36 cellular contexts compared by ENCODE assay signal in the genomic region with DNA sequence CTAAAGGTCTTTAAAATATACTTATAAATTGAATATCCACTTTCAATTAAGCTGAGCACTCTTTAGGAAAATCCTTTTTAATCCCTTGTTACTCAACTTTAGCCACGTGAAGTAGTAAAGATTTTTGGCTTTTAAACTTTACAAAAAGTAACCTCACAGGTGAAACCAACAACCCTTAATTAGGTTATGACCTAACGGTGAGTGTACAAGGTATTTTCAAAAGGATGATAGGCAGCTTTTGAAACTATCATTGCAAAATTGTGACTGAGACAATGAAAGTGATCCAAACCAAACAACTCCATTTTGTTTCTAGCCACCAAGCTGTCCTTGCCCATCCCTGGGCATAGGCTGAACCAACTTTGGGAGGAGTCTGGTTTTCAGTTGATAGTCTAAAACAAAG.
"Had no signal": no experiment of that assay in that cellular context is flagged by ENCODE, and none has a peak within 500 bp of the region (broad histone marks: within the 10 kb centered on the region; RNA-seq: fewer than 3 reads in every experiment).

No MANE protein-coding gene starts in this region.

- ATAC-seq: activated CD4-positive, alpha-beta T cell treated with anti-CD3 and anti-CD28 coated beads for 36 hours; activated CD4-positive, CD25-positive, alpha-beta regulatory T cell treated with anti-CD3 and anti-CD28 coated beads, Interleukin-2, amount 50 U/mL, for 24 hours; activated CD8-positive, alpha-beta memory T cell treated with anti-CD3 and anti-CD28 coated beads, Interleukin-2, amount 10 ng/mL, durations not matched to agents 7 days and 5 days; activated CD8-positive, alpha-beta T cell treated with anti-CD3 and anti-CD28 coated beads, Interleukin-2, amount 10 ng/mL, durations not matched to agents 7 days and 5 days; activated naive CD4-positive, alpha-beta T cell treated with anti-CD3 and anti-CD28 coated beads, Interleukin-2, amount 50 U/mL, for 72 hours; activated T-cell treated with anti-CD3 and anti-CD28 coated beads, Interleukin-2, amount 50 U/mL, for 4 hours; activated T-cell treated with anti-CD3 and anti-CD28 coated beads, Interleukin-2, amount 50 U/mL, for 72 hours; activated T-helper 17 cell treated with anti-CD3 and anti-CD28 coated beads, Interleukin-2, amount 50 U/mL, for 72 hours; body of pancreas; T-cell; T-helper 17 cell; WTC11 had no signal

- DNase-seq: activated CD4-positive, alpha-beta memory T cell treated with anti-CD3 and anti-CD28 coated beads, Interleukin-2, amount 10 ng/mL, durations not matched to agents 7 days and 5 days; activated CD4-positive, alpha-beta T cell treated with anti-CD3 and anti-CD28 coated beads for 1 hour; activated CD4-positive, alpha-beta T cell treated with anti-CD3 and anti-CD28 coated beads for 36 hours; activated CD4-positive, alpha-beta T cell treated with anti-CD3 and anti-CD28 coated beads for 48 hours; activated CD4-positive, alpha-beta T cell treated with anti-CD3 and anti-CD28 coated beads, Interleukin-2, amount 10 ng/mL, durations not matched to agents 7 days and 5 days; activated CD4-positive, alpha-beta T cell treated with anti-CD3 and anti-CD28 coated beads, Interleukin-2, amount 50 U/mL, for 48 hours; activated CD4-positive, CD25-positive, alpha-beta regulatory T cell; activated CD8-positive, alpha-beta memory T cell treated with anti-CD3 and anti-CD28 coated beads for 24 hours; activated CD8-positive, alpha-beta memory T cell treated with anti-CD3 and anti-CD28 coated beads, Interleukin-2, amount 10 ng/mL, durations not matched to agents 7 days and 5 days; activated CD8-positive, alpha-beta T cell treated with anti-CD3 and anti-CD28 coated beads, Interleukin-2, amount 10 ng/mL, durations not matched to agents 7 days and 5 days; activated effector memory CD4-positive, alpha-beta T cell treated with anti-CD3 and anti-CD28 coated beads, Interleukin-2, amount 50 U/mL, for 16 hours; activated gamma-delta T cell treated with Interleukin-2 at 50 U/mL for 16 hours; activated naive CD4-positive, alpha-beta T cell; activated naive CD4-positive, alpha-beta T cell treated with anti-CD3 and anti-CD28 coated beads for 36 hours; activated naive CD4-positive, alpha-beta T cell treated with anti-CD3 and anti-CD28 coated beads, Interleukin-2, amount 50 U/mL, for 16 hours; activated naive CD8-positive, alpha-beta T cell treated with anti-CD3 and anti-CD28 coated beads for 36 hours; activated T-cell treated with anti-CD3 and anti-CD28 coated beads for 4 hours; activated T-cell treated with anti-CD3 and anti-CD28 coated beads, Interleukin-2, amount 50 U/mL, for 1 hour; activated T-cell treated with anti-CD3 and anti-CD28 coated beads, Interleukin-2, amount 50 U/mL, for 4 hours; activated T-cell treated with anti-CD3 and anti-CD28 coated beads, Interleukin-2, amount 50 U/mL, for 72 hours; adrenal gland; amniotic stem cell; aorta; body of pancreas; caudate nucleus; cerebellar nuclear complex; T-cell; T-helper 17 cell; T1000; WERI-Rb-1 had no signal

- H3K4me3 ChIP-seq: adrenal gland, body of pancreas, cardiac muscle cell had no signal

- H3K9me3 ChIP-seq: adrenal gland, body of pancreas had no signal

- H3K27ac ChIP-seq: adrenal gland, body of pancreas, brain microvascular endothelial cell, cardiac muscle cell, WERI-Rb-1 had no signal

- H3K36me3 ChIP-seq: adrenal gland, brain microvascular endothelial cell, cardiac muscle cell, WERI-Rb-1 had no signal

- H3K27me3 ChIP-seq: adrenal gland, body of pancreas, brain microvascular endothelial cell, cardiac muscle cell had no signal

- H3K4me1 ChIP-seq: adrenal gland, body of pancreas had no signal
